In genomic region chr13:25345555-25345954, GRCh38 we compare ENCODE assay signal across 1 cellular context.
TF ChIP-seq lines count a peak whose summit lies in the region.

No MANE protein-coding gene starts in this region.

TF ChIP-seq in SK-N-SH, 30 proteins besides CTCF, POLR2A, EP300 and RAD21 (continued from another document):
- no peak for TF ChIP-seq REST (IDR thresholded peaks at IDR 0.05; ENCODE audit: low read depth, low read length)
- no peak for TF ChIP-seq EZH2phosphoT487 (IDR thresholded peaks at IDR 0.05; ENCODE audit: borderline replicate concordance, low read depth)
- TF ChIP-seq POLR2AphosphoS5 (IDR thresholded peaks at IDR 0.05; ENCODE audit: low read depth, low read length) = 0 out of 2 replicates have a peak, but pooled peaks have one; percentile 17
- no peak for TF ChIP-seq JUND (IDR thresholded peaks at IDR 0.05)
- TF ChIP-seq NFIC (IDR thresholded peaks at IDR 0.05; ENCODE audit: borderline replicate concordance) = no peak
- TF ChIP-seq TAF1 (IDR thresholded peaks at IDR 0.05; ENCODE audit: borderline replicate concordance, low read depth, low read length) = no peak
- no peak for TF ChIP-seq NRF1 (IDR thresholded peaks at IDR 0.05; ENCODE audit: low read depth, low read length)
- no peak for TF ChIP-seq MEF2A (IDR thresholded peaks at IDR 0.05; ENCODE audit: borderline replicate concordance, low read depth)
TF ChIP-seq in SK-N-SH: peak in this region for 1.
